Comparison of ENCODE assay signal across 8 cellular contexts in the genomic region with DNA sequence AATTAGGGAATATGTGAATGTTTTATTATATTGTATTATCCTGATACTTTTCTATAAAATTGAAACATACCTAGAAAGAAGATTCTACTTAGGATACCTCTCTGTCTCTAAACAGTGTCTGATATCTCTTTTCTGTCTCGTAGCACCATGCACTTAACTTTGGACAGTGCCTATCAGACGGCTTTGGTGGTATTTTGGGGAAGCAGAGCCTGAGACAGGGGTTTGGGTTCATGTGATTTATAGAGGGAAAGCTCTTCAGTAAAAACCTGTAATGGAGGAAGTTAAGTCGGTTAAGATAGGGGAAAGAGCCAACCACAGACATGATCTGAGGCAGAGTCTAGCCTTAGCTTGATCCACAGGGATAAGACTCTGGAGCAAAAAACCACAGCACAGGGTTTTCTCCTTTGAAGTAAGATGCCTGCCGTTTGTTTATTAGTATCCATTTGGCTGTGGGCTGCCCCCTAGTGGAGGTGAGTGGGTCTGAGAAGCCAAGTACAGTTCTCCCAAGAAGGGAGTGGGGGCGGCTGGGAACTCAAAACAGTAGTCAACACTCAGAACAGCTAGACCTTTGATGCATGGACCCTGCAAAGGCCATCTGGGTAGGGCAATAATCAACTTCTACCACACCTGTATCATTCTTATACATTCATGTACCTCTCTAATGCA.
A peak's percentile ranks its signal among the peaks of the same experiment; 100 is the strongest.
DNase-seq lines count a peak whose midpoint lies in the region; ATAC-seq and TF ChIP-seq lines count a peak whose summit lies in the region.

No MANE protein-coding gene starts in this region.

- intact Hi-C loops in OCI-LY7 (cut with micrococcal nuclease; ENCODE audit: unreplicated experiment) = no loop called here

- H2AFZ ChIP-seq in OCI-LY7 (ENCODE audit: low read length) = no peak overlapping the region

- no peak overlapping the region for H2BK5ac ChIP-seq in mesendoderm (ENCODE audit: low read length)

- no peak overlapping the region for H4K8ac ChIP-seq in mesendoderm (ENCODE audit: low read depth, low read length)

- no peaks in the 10 kb centered on the region for H3K27me3 ChIP-seq in mesendoderm (ENCODE audit: insufficient read depth, low read length, poor library complexity)

- no peak overlapping the region for H3K56ac ChIP-seq in mesendoderm (ENCODE audit: low read length)

- H2BK15ac ChIP-seq in mesendoderm (replicated peaks; ENCODE audit: low read depth) = no peak overlapping the region

- no peaks in the 10 kb centered on the region for H3K36me3 ChIP-seq in OCI-LY7 (ENCODE audit: insufficient read depth, low read length)
- H3K36me3 ChIP-seq in mesendoderm (ENCODE audit: control insufficient read depth, insufficient read depth, low read length) = no peaks in the 10 kb centered on the region

- no peaks in the 10 kb centered on the region for H3K79me2 ChIP-seq in OCI-LY7 (ENCODE audit: insufficient read depth, low read depth, low read length)
- no peaks in the 10 kb centered on the region for H3K79me2 ChIP-seq in mesendoderm (ENCODE audit: control insufficient read depth, insufficient read depth, low read length)

- no peaks in the 10 kb centered on the region for H4K20me1 ChIP-seq in OCI-LY7 (ENCODE audit: insufficient read depth, low read length)

- H2AK5ac ChIP-seq in mesendoderm (ENCODE audit: low read length) = no peak overlapping the region

- ATAC-seq in HG03139 (IDR thresholded peaks at IDR 0.05; ENCODE audit: unreplicated experiment) (peak; percentile 89), HG02840 (IDR thresholded peaks at IDR 0.05; ENCODE audit: low FRiP score, unreplicated experiment) (no peak), HG03565 (IDR thresholded peaks at IDR 0.05; ENCODE audit: unreplicated experiment) (no peak)

- no CpG with 5 or more reads among the region's 5 CpGs for WGBS in mesendoderm (ENCODE audit: extremely low coverage, insufficient coverage, low lambda C conversion rate)

- H3K23ac ChIP-seq in mesendoderm (ENCODE audit: low read length) = no peak overlapping the region

- H3K9me3 ChIP-seq in OCI-LY7 (ENCODE audit: low read length) = no peaks in the 10 kb centered on the region

- H3K4me3 ChIP-seq in OCI-LY7 (ENCODE audit: low read depth, low read length, poor library complexity, severe bottlenecking) (no peak overlapping the region), mesendoderm (ENCODE audit: low read length) (no peak overlapping the region)

- no peak overlapping the region for H3K18ac ChIP-seq in mesendoderm (ENCODE audit: low read length)

- no peaks in the 10 kb centered on the region for H3K79me1 ChIP-seq in mesendoderm (ENCODE audit: low read length)

- H3K27ac ChIP-seq in OCI-LY7 (ENCODE audit: low read depth, low read length, poor library complexity, severe bottlenecking) (no peak overlapping the region), caudate nucleus (ENCODE audit: low read depth, low read length) (no peak overlapping the region), mesendoderm (ENCODE audit: low read depth, low read length) (no peak overlapping the region)

- no peak overlapping the region for H3K4ac ChIP-seq in mesendoderm (ENCODE audit: low read depth, low read length)

- POLR2A ChIA-PET in OCI-LY7 (lab: Charles Lee) = interaction anchor here (1.0 kb wide), 1 partner anchor 74 kb away, joined by 4 read pairs; no protein-coding TSS in a partner anchor

- H3K4me1 ChIP-seq in OCI-LY7 (ENCODE audit: insufficient read depth, low read length, poor library complexity, severe bottlenecking) (no peaks in the 10 kb centered on the region), mesendoderm (ENCODE audit: control insufficient read depth, low read depth, low read length) (no peaks in the 10 kb centered on the region)

- BruUV-seq in OCI-LY7 (replicated peaks; lab: Mats Ljungman, UMichigan) = no TSS peak

- H3K9me2 ChIP-seq in OCI-LY7 (ENCODE audit: insufficient read depth, low read length) = no peaks in the 10 kb centered on the region

- H2BK120ac ChIP-seq in mesendoderm (ENCODE audit: low read depth, low read length) = no peak overlapping the region

- peak; percentile 84 for TF ChIP-seq CTCF in OCI-LY7 (conservative IDR thresholded peaks at IDR 0.05; ENCODE audit: low read length)

- H3K4me2 ChIP-seq in OCI-LY7 (ENCODE audit: low read length) = no peak overlapping the region
- no peak overlapping the region for H3K4me2 ChIP-seq in mesendoderm (ENCODE audit: low read length)

- no peak overlapping the region for H4K5ac ChIP-seq in mesendoderm (ENCODE audit: low read length)

- no peak overlapping the region for H3K9ac ChIP-seq in mesendoderm (ENCODE audit: low read length)

- CTCF ChIA-PET in OCI-LY7 (lab: Charles Lee; ENCODE audit: unreplicated experiment) = interaction anchor here (0.5 kb wide), 1 partner anchor 91 kb away, joined by 3 read pairs; no protein-coding TSS in a partner anchor

- peak; percentile 75 for DNase-seq in DMS53 (lab: John Stamatoyannopoulos, UW)
- DNase-seq in GM19238 (ENCODE audit: insufficient read length, low spot score) = peak; percentile 16
- peak; percentile 44 for DNase-seq in OCI-LY7 (ENCODE audit: low spot score)
- peak in 39 of 61 donors; percentile 1 to 61 (median 17) for DNase-seq in caudate nucleus (lab: John Stamatoyannopoulos, UW)
- DNase-seq in mesendoderm = peak; percentile 85

Comparison
In these comparisons a context has a peak if more than half of its experiments do, and no peak if none do; other contexts are left out.
1. DNase-seq: peak in every context shown above with its lines; median percentile 85 in mesendoderm; 75 in DMS53; 44 in OCI-LY7; 17 in caudate nucleus; 16 in GM19238.